ENCODE assay signal across 8 cellular contexts in the genomic region with DNA sequence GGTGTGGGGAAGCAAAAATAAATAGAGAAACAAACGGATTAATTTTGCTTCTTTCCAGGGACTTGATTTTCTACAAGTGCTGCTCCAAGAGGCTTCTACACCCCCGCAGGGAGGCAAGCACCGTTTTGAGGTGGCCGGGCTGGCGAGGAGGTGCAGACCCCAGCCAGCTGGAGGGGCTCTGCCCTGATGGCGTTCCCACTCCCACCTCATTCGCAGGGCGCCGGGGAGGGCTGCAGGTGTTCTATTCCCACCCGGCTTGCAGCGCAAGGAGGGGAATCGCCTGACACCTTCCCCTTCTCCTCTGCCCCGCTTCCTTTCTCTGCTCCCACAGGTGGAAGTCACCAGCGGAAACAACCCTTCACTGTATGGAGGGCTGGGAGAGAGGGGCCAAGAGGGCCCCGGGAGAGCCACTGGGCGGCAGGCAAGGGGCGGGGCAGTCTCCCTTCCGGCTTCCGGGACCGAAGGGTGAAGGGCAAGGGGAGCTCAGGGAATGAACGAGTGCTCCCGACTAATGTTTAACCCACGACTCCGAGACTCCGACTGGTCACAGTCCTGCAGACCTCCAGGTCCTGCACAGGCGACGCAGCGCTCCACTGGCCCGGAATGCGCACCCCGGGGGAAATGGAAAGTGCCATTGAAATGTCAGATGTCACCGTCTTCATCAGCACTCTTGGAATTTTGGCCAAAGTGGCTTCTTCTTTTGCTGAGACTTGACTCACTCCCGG. TPM values are rescaled to one million over a fixed set of nuclear protein-coding genes. Genes with fewer than 3 reads are reported as not detected.
DNase-seq lines count a peak whose midpoint lies in the region; ATAC-seq, FAIRE-seq and TF ChIP-seq lines count a peak whose summit lies in the region.

No MANE protein-coding gene starts in this region.

- H3K27me3 ChIP-seq in neural progenitor cell, result no peaks in the 10 kb centered on the region

- H3K36me3 ChIP-seq in neural progenitor cell, result no peaks in the 10 kb centered on the region

- DNase-seq in NCI-H82 (lab: John Stamatoyannopoulos, UW) (peak; percentile 60), NCI-H82 treated with DMSO at 0.1 percent for 48 hours (lab: John Stamatoyannopoulos, UW; ENCODE audit: unreplicated experiment) (no peak), NCI-H146 treated with DMSO at 0.1 percent for 48 hours (lab: John Stamatoyannopoulos, UW; ENCODE audit: unreplicated experiment) (peak; percentile 38), fibroblast of the aortic adventitia (ENCODE audit: low read depth) (peak; percentile 20), neural progenitor cell (ENCODE audit: low spot score) (peak; percentile 53), urothelium cell line (ENCODE audit: low spot score) (peak; percentile 47)
- DNase-seq in activated CD8-positive, alpha-beta memory T cell treated with anti-CD3 and anti-CD28 coated beads, Interleukin-2, amount 50 U/mL, for 48 hours, result peak; percentile 78

- H4K20me1 ChIP-seq in neural progenitor cell (ENCODE audit: low read depth), result no peaks in the 10 kb centered on the region

- H3K9ac ChIP-seq in neural progenitor cell, result no peak overlapping the region

- H3K9me3 ChIP-seq in neural progenitor cell (ENCODE audit: low read depth), result no peaks in the 10 kb centered on the region

- H3K9me3 Mint-ChIP-seq in neural progenitor cell, result no peaks in the 10 kb centered on the region

- FAIRE-seq in urothelium cell line (lab: Jason Lieb, UNC), result no peak

- peak overlapping the region; percentile 81 for H3K4me3 ChIP-seq in fibroblast of the aortic adventitia (ENCODE audit: low read depth, low read length)
- H3K4me3 ChIP-seq in neural progenitor cell, result peak overlapping the region; percentile 69

- H3K27me3 Mint-ChIP-seq in neural progenitor cell (ENCODE audit: insufficient read depth, low read depth), result peaks cover 10% of the 10 kb centered on the region

- peak; percentile 46 for ATAC-seq in HG02571 (IDR thresholded peaks at IDR 0.05; ENCODE audit: unreplicated experiment)

- peaks cover 5% of the 10 kb centered on the region for H3K4me1 ChIP-seq in neural progenitor cell

- H3K36me3 Mint-ChIP-seq in neural progenitor cell, result peaks cover 11% of the 10 kb centered on the region

- H3K4me3 Mint-ChIP-seq in neural progenitor cell, result peak overlapping the region; percentile 93

- peaks cover 27% of the 10 kb centered on the region for H3K4me1 Mint-ChIP-seq in neural progenitor cell

- H2AFZ ChIP-seq in neural progenitor cell (replicated peaks), result peak overlapping the region; percentile 96

- TF ChIP-seq CTCF in fibroblast of the aortic adventitia (IDR thresholded peaks at IDR 0.05; ENCODE audit: insufficient read depth, low read length) (peak; percentile 2), neural progenitor cell (IDR thresholded peaks at IDR 0.05) (no peak)

- no peak overlapping the region for H3K27ac ChIP-seq in neural progenitor cell

- H3F3A ChIP-seq in neural progenitor cell (ENCODE audit: low read depth), result peaks cover 17% of the 10 kb centered on the region

- no peaks in the 10 kb centered on the region for H3K79me2 ChIP-seq in neural progenitor cell (ENCODE audit: low read depth)

- peak overlapping the region; percentile 86 for H3K4me2 ChIP-seq in neural progenitor cell

- H3K27ac Mint-ChIP-seq in neural progenitor cell, result peak overlapping the region; percentile 33

RNA-seq across cellular contexts. Expression of gene TEX35, which starts 29.1 kb away (rescaled TPM):
- total RNA-seq in fibroblast of the aortic adventitia (ENCODE audit: low replicate concordance), result not detected in 2 replicates
- total RNA-seq in neural progenitor cell (ENCODE audit: low replicate concordance), result not detected in 2 replicates

RNA-seq across cellular contexts. Expression of gene CLEC20A, which starts 45.2 kb away (rescaled TPM):
- not detected in 2 replicates for total RNA-seq in fibroblast of the aortic adventitia (ENCODE audit: low replicate concordance)
- total RNA-seq in neural progenitor cell (ENCODE audit: low replicate concordance), result not detected in 2 replicates
